ENCODE assay signal across 3 cellular contexts in the genomic region with DNA sequence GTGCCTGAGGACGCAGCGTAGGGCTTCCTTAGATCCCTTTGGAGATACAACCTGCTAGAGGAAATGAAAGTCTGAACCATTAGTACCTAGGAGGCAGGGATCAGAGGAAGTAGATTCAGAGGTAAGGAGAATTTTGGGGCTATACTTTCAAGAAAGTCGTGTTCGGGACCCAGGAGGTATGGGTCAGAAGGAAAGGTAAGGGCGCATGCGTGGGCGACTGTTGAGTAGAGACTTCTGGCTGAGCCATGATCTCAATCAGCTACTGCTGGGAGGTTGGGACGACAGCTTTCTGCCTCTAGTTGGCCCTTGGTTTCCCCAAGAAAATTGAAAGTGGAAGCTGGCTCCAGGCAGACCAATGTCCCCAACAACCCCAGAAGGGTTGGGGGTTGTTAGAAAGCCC. TPM values are rescaled to one million over a fixed set of nuclear protein-coding genes. Genes with fewer than 3 reads are reported as not detected.
"Had no signal": no experiment of that assay in that cellular context is flagged by ENCODE, and none has a peak within 500 bp of the region (broad histone marks: within the 10 kb centered on the region; RNA-seq: fewer than 3 reads in every experiment).

No MANE protein-coding gene starts in this region.

RNA-seq across cellular contexts. Expression of a gene that starts 0.3 kb away (rescaled TPM):
- total RNA-seq: M059J, MCF 10A, NCI-H460 had no signal
